8 cellular contexts compared by ENCODE assay signal in genomic region chr1:113976609-113977278, GRCh38. TPM values are rescaled to one million over a fixed set of nuclear protein-coding genes. Genes with fewer than 3 reads are reported as not detected.
A peak's percentile ranks its signal among the peaks of the same experiment; 100 is the strongest.
DNase-seq lines count a peak whose midpoint lies in the region; ATAC-seq and TF ChIP-seq lines count a peak whose summit lies in the region.

No MANE protein-coding gene starts in this region.

- peak; percentile 43 for DNase-seq in SIG-M5 treated with dmso at 0.1 percent for 504 hours (lab: John Stamatoyannopoulos, UW; ENCODE audit: unreplicated experiment)
- no peak for DNase-seq in SIG-M5 (lab: John Stamatoyannopoulos, UW)
- DNase-seq in RKO (ENCODE audit: low spot score), result peak; percentile 48
- peak; percentile 74 for DNase-seq in fibroblast of pulmonary artery (ENCODE audit: low read depth)
- DNase-seq in renal cortical epithelial cell (ENCODE audit: low read depth), result peak; percentile 88
- no peak for DNase-seq in T-helper 1 cell
- DNase-seq in activated T-cell treated with anti-CD3 and anti-CD28 coated beads for 4 hours, result no peak

- no peak for ATAC-seq in HG03135 (IDR thresholded peaks at IDR 0.05; ENCODE audit: unreplicated experiment)

- no peak overlapping the region for H3K4me3 ChIP-seq in fibroblast of pulmonary artery (replicated peaks; ENCODE audit: low read depth, low read length)

- TF ChIP-seq CTCF in fibroblast of pulmonary artery (IDR thresholded peaks at IDR 0.05; ENCODE audit: low read length, missing control alignments), result peak; percentile 88

RNA-seq across cellular contexts. Expression of gene OLFML3, which starts 2.5 kb away (rescaled TPM):
- total RNA-seq in renal cortical epithelial cell, result 0.52 and 5.1 TPM in 2 replicates

RNA-seq across cellular contexts. Expression of gene HIPK1, which starts 47.6 kb away (rescaled TPM):
- 20.8 and 51.0 TPM in 2 replicates for total RNA-seq in renal cortical epithelial cell

Comparison
In these comparisons a context has a peak if more than half of its experiments do, and no peak if none do; other contexts are left out.
1. DNase-seq: peak in SIG-M5 treated with dmso at 0.1 percent for 504 hours (single experiment), RKO (single experiment), fibroblast of pulmonary artery (single experiment) and renal cortical epithelial cell (single experiment); none in SIG-M5 (single experiment), T-helper 1 cell (0 of 5) and activated T-cell treated with anti-CD3 and anti-CD28 coated beads for 4 hours (single experiment).